Comparison of ENCODE assay signal across 8 cellular contexts in the genomic region with DNA sequence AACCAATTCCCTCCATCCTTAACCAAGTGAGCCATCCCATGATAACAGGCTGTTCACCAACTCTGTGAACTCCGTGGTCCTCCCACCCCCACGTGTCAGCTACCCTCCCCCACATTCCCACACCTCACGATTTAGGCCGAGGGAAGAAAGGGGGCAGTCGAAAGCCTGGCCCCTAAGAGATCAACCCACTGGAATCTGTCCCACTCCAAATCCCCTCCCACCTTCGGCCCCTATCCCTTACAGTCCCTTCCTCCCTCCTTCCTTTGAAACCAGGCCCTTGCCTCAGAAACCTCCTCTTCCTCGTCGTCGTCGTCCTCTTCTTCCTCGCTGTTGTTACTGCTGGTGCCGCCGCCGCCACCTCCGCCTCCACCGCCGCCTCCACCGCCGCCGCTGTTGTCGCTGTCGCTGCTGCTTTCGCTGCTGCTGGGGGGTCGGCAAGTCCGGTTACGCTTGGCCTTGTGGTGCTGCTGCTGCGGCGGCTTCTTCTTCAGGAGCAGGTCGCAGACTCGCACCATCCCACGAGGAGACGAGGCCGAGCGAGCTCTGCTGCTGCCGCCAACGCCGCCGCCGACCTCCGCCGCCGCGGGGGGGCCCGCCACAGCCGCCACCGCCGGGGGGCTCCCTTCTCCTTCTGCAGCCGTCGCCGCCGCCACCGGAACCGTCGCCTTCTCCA. TPM values are rescaled to one million over a fixed set of nuclear protein-coding genes. Genes with fewer than 3 reads are reported as not detected.
A peak's percentile ranks its signal among the peaks of the same experiment; 100 is the strongest.
DNase-seq lines count a peak whose midpoint lies in the region; ATAC-seq and TF ChIP-seq lines count a peak whose summit lies in the region.

No MANE protein-coding gene starts in this region.

- H3K27ac Mint-ChIP-seq in nephron, result peak overlapping the region; percentile 99 to 100 (median 100)

- TF ChIP-seq CTCF in esophagus squamous epithelium (IDR thresholded peaks at IDR 0.05), result no peak
- TF ChIP-seq CTCF in nephron (IDR thresholded peaks at IDR 0.05; ENCODE audit: unreplicated experiment in 3 of 3), result no peak

- H3K27ac ChIP-seq in esophagus squamous epithelium, result peak overlapping the region; percentile 95 to 99 (median 97)

- peak in 1 of 4 donors; percentile 5 for TF ChIP-seq POLR2A in esophagus squamous epithelium (IDR thresholded peaks at IDR 0.05)

- peaks cover 6 to 63% (median 45%) of the 10 kb centered on the region in 3 donors for H3K4me1 ChIP-seq in esophagus squamous epithelium

- peak overlapping the region; percentile 77 to 96 (median 90) for H3K4me3 ChIP-seq in esophagus squamous epithelium

- H3K4me3 Mint-ChIP-seq in nephron, result peak overlapping the region; percentile 100

- intact Hi-C loops in esophagus squamous epithelium (cut with DNase I), result loop anchor here (10.0 kb wide), 2 partner anchors 123 to 183 kb away; no protein-coding TSS in a partner anchor

- peaks cover 17% of the 10 kb centered on the region for H3K36me3 Mint-ChIP-seq in nephron (ENCODE audit: low read depth)

- peaks cover 54% of the 10 kb centered on the region for H3K4me1 Mint-ChIP-seq in nephron

- no peaks in the 10 kb centered on the region for H3K9me3 ChIP-seq in esophagus squamous epithelium

- H3K27me3 ChIP-seq in esophagus squamous epithelium, result no peaks in the 10 kb centered on the region

- H3K27me3 Mint-ChIP-seq in nephron (ENCODE audit: low read depth), result no peaks in the 10 kb centered on the region

- 0% methylated on average over 20 to 37 of the region's 54 CpGs for WGBS in esophagus squamous epithelium, 2 donors

- peaks cover 0 to 5% (median 0%) of the 10 kb centered on the region in 3 donors for H3K36me3 ChIP-seq in esophagus squamous epithelium

- no peaks in the 10 kb centered on the region for H3K9me3 Mint-ChIP-seq in nephron

- peak; percentile 33 for ATAC-seq in GM21447 (IDR thresholded peaks at IDR 0.05; ENCODE audit: unreplicated experiment)
- peak; percentile 22 for ATAC-seq in activated CD4-positive, CD25-positive, alpha-beta regulatory T cell treated with anti-CD3 and anti-CD28 coated beads, Interleukin-2, amount 50 U/mL, for 24 hours

- DNase-seq in activated CD8-positive, alpha-beta memory T cell treated with anti-CD3 and anti-CD28 coated beads for 4 hours (ENCODE audit: low read depth in 2 of 2), result peak; percentile 4 to 5
- no peak for DNase-seq in activated CD8-positive, alpha-beta memory T cell treated with anti-CD3 and anti-CD28 coated beads for 24 hours
- DNase-seq in HT-29 (ENCODE audit: low spot score), result peak; percentile 45
- DNase-seq in esophagus squamous epithelium (lab: John Stamatoyannopoulos, UW), result no peak
- DNase-seq in mucosa of gallbladder (ENCODE audit: low spot score), result no peak

RNA-seq across cellular contexts. Expression of gene ANKRD17, which starts 0.5 kb away (rescaled TPM):
- 28.7 and 30.6 TPM in 2 replicates for total RNA-seq in HT-29 (2014; rRNA removed; shearing (Covaris generic))
- 10 to 100 TPM; 31.3 to 55.5 (median 47.5) TPM for total RNA-seq in esophagus squamous epithelium
- total RNA-seq in mucosa of gallbladder, result 60.8 TPM

Comparison
In these comparisons a context has a peak if more than half of its experiments do, and no peak if none do; other contexts are left out.
1. DNase-seq: peak in activated CD8-positive, alpha-beta memory T cell treated with anti-CD3 and anti-CD28 coated beads for 4 hours (2 of 2) and HT-29 (single experiment); none in activated CD8-positive, alpha-beta memory T cell treated with anti-CD3 and anti-CD28 coated beads for 24 hours (single experiment), esophagus squamous epithelium (single experiment) and mucosa of gallbladder (single experiment).